In genomic region chr16:9256196-9256595, GRCh38 we compare ENCODE assay signal across 8 cellular contexts.
DNase-seq lines count a peak whose midpoint lies in the region; ATAC-seq, FAIRE-seq and TF ChIP-seq lines count a peak whose summit lies in the region.

No MANE protein-coding gene starts in this region.

- no peak for ATAC-seq in HG02870 (IDR thresholded peaks at IDR 0.05; ENCODE audit: unreplicated experiment)
- ATAC-seq in HG02623 (IDR thresholded peaks at IDR 0.05; ENCODE audit: unreplicated experiment) = no peak

- no peak for FAIRE-seq in urothelium cell line (lab: Jason Lieb, UNC)

- no peaks in the 10 kb centered on the region for H3K9me3 ChIP-seq in BE2C

- DNase-seq in BE2C (peak; percentile 38), RPMI7951 (ENCODE audit: low read depth) (peak; percentile 1), iPS DF 19.7 (ENCODE audit: low read depth, low spot score) (peak; percentile 47), urothelium cell line (ENCODE audit: low spot score) (peak; percentile 44), hepatic stellate cell (ENCODE audit: low spot score) (no peak)

- no peaks in the 10 kb centered on the region for H3K4me1 ChIP-seq in BE2C

- no peaks in the 10 kb centered on the region for H3K27me3 ChIP-seq in BE2C

- TF ChIP-seq CTCF in BE2C (IDR thresholded peaks at IDR 0.05; ENCODE audit: low read depth, low read length) (peak; percentile 52), GM12875 (IDR thresholded peaks at IDR 0.05; ENCODE audit: borderline replicate concordance, insufficient read depth, low read depth, low read length) (peak; percentile 83)

- H3K4me3 ChIP-seq in BE2C (ENCODE audit: low read depth, low read length) (no peak overlapping the region), GM12875 (ENCODE audit: low read depth, low read length) (no peak overlapping the region)

- no peaks in the 10 kb centered on the region for H3K36me3 ChIP-seq in BE2C
